22 cellular contexts compared by ENCODE assay signal in genomic region chr1:225597926-225598575, GRCh38. TPM values are rescaled to one million over a fixed set of nuclear protein-coding genes. Genes with fewer than 3 reads are reported as not detected.
DNase-seq lines count a peak whose midpoint lies in the region; ATAC-seq, FAIRE-seq and TF ChIP-seq lines count a peak whose summit lies in the region.
"Had no signal": no experiment of that assay in that cellular context is flagged by ENCODE, and none has a peak within 500 bp of the region (broad histone marks: within the 10 kb centered on the region; RNA-seq: fewer than 3 reads in every experiment).

No MANE protein-coding gene starts in this region.

- H3K27me3 ChIP-seq in PC-3 (ENCODE audit: low read length) (no peaks in the 10 kb centered on the region), endothelial cell of umbilical vein (ENCODE audit: control insufficient read depth in 2 of 2, insufficient read depth in 2 of 2, low read length in 2 of 2) (no peaks in the 10 kb centered on the region)
- H3K27me3 ChIP-seq: BLaER1, ovary, Peyer's patch had no signal

- no peaks in the 10 kb centered on the region for H3K9me2 ChIP-seq in PC-3 (replicated peaks; ENCODE audit: low read length)

- H3K9me3 Mint-ChIP-seq in nephron: peaks cover 11% of the 10 kb centered on the region
- peaks cover 3% of the 10 kb centered on the region for H3K9me3 Mint-ChIP-seq in activated CD8-positive, alpha-beta T cell treated with anti-CD3 and anti-CD28 coated beads for 36 hours
- H3K9me3 Mint-ChIP-seq: T-cell had no signal

- no peak overlapping the region for H3K4me3 ChIP-seq in PC-3 (ENCODE audit: low read length)
- H3K4me3 ChIP-seq in endothelial cell of umbilical vein (replicated peaks in 1 of 3; ENCODE audit: insufficient read depth in 1 of 3, low read depth in 1 of 3, low read length in 3 of 3): no peak overlapping the region
- H3K4me3 ChIP-seq: BLaER1, ovary, Peyer's patch, skin epidermis had no signal

- DNase-seq in EH (ENCODE audit: low read depth) (peak; percentile 56), PC-3 (peak; percentile 45), endothelial cell of umbilical vein (ENCODE audit: low read depth, low spot score) (no peak), SHP77 (lab: John Stamatoyannopoulos, UW) (no peak), NCI-H446 treated with DMSO at 0.1 percent for 48 hours (lab: John Stamatoyannopoulos, UW) (no peak)
- no peak for DNase-seq in NK-92 treated with Interleukin-12 subunit alpha and Interleukin-12 subunit beta, amount 100 ng/mL, for 24 hours (lab: John Stamatoyannopoulos, UW)
- no peak for DNase-seq in activated CD8-positive, alpha-beta T cell treated with anti-CD3 and anti-CD28 coated beads for 36 hours
- DNase-seq: activated B cell treated with CpG ODN at 0.5 μM for 24 hours; DMS153; H9; islet precursor cell; midbrain; NCI-H187 treated with DMSO at 0.1 percent for 48 hours; NCI-H526 treated with DMSO at 0.1 percent for 48 hours; ovary; Peyer's patch; stimulated activated naive CD4-positive, alpha-beta T cell; T-cell had no signal

- H3K27ac ChIP-seq in PC-3 (ENCODE audit: low read length) (no peak overlapping the region), endothelial cell of umbilical vein (ENCODE audit: insufficient read depth, low read depth, low read length) (no peak overlapping the region)
- H3K27ac ChIP-seq: BLaER1, ovary, Peyer's patch, skin epidermis had no signal

- BruUV-seq in PC-3 (replicated peaks; lab: Mats Ljungman, UMichigan) (no TSS peak), endothelial cell of umbilical vein (replicated peaks; lab: Mats Ljungman, UMichigan) (no TSS peak)

- H3K4me2 ChIP-seq in PC-3 (ENCODE audit: low read length) (no peak overlapping the region), endothelial cell of umbilical vein (ENCODE audit: insufficient read depth, low read length) (no peak overlapping the region)
- H3K4me2 ChIP-seq: BLaER1 had no signal

- peaks cover 4% of the 10 kb centered on the region for H3F3A ChIP-seq in PC-3 (ENCODE audit: low read length, unreplicated experiment)

- H3K9ac ChIP-seq in PC-3 (ENCODE audit: low read length) (no peak overlapping the region), endothelial cell of umbilical vein (replicated peaks; ENCODE audit: extremely low read depth, insufficient read depth, low read length) (no peak overlapping the region)
- H3K9ac ChIP-seq: BLaER1 had no signal

- no peaks in the 10 kb centered on the region for H3K9me1 ChIP-seq in endothelial cell of umbilical vein (replicated peaks; ENCODE audit: control insufficient read depth, extremely low read depth, insufficient read depth, low read length)

- no peaks in the 10 kb centered on the region for H3K9me3 ChIP-seq in PC-3 (ENCODE audit: low read length)
- no peaks in the 10 kb centered on the region for H3K9me3 ChIP-seq in endothelial cell of umbilical vein (replicated peaks; ENCODE audit: control insufficient read depth, insufficient read depth, low read length)
- H3K9me3 ChIP-seq: ovary, Peyer's patch had no signal

- no peak overlapping the region for H2AFZ ChIP-seq in PC-3 (ENCODE audit: low read length)
- H2AFZ ChIP-seq in endothelial cell of umbilical vein (ENCODE audit: low read depth, low read length): no peak overlapping the region

- peak overlapping the region; percentile 0 to 56 (median 54) for H3K27ac Mint-ChIP-seq in nephron
- H3K27ac Mint-ChIP-seq in activated CD8-positive, alpha-beta T cell treated with anti-CD3 and anti-CD28 coated beads for 36 hours: no peak overlapping the region
- H3K27ac Mint-ChIP-seq: activated B cell treated with CpG ODN at 0.5 μM for 24 hours, T-cell, type B pancreatic cell had no signal

- no peaks in the 10 kb centered on the region for H3K27me3 Mint-ChIP-seq in nephron (ENCODE audit: low read depth)
- H3K27me3 Mint-ChIP-seq in activated CD8-positive, alpha-beta T cell treated with anti-CD3 and anti-CD28 coated beads for 36 hours: no peaks in the 10 kb centered on the region
- H3K27me3 Mint-ChIP-seq: activated B cell treated with CpG ODN at 0.5 μM for 24 hours, type B pancreatic cell had no signal

- peak; percentile 78 for ATAC-seq in PC-3
- no peak for ATAC-seq in activated CD8-positive, alpha-beta T cell treated with anti-CD3 and anti-CD28 coated beads for 36 hours
- ATAC-seq: T-cell had no signal

- H3K4me3 Mint-ChIP-seq in nephron: no peak overlapping the region
- H3K4me3 Mint-ChIP-seq in activated CD8-positive, alpha-beta T cell treated with anti-CD3 and anti-CD28 coated beads for 36 hours: no peak overlapping the region
- H3K4me3 Mint-ChIP-seq: activated B cell treated with CpG ODN at 0.5 μM for 24 hours, H9, T-cell, type B pancreatic cell had no signal

- no peak for FAIRE-seq in endothelial cell of umbilical vein (lab: Jason Lieb, UNC)

- intact Hi-C loops in PC-3 (cut with micrococcal nuclease) (no loop called here), endothelial cell of umbilical vein (cut with micrococcal nuclease) (no loop called here)
- intact Hi-C loops in activated CD8-positive, alpha-beta T cell treated with anti-CD3 and anti-CD28 coated beads for 36 hours (cut with micrococcal nuclease): no loop called here

- POLR2A ChIA-PET in PC-3 (lab: Charles Lee; ENCODE audit: unreplicated experiment) (interaction anchor here (0.6 kb wide), 2 partner anchors 56 to 170 kb away, joined by 3 to 6 read pairs; no protein-coding TSS in a partner anchor), endothelial cell of umbilical vein (lab: Charles Lee) (no interaction called here)
- POLR2A ChIA-PET in activated CD8-positive, alpha-beta T cell treated with anti-CD3 and anti-CD28 coated beads for 36 hours (lab: Charles Lee): interaction anchor here (0.6 kb wide), 1 partner anchor 180 kb away, joined by 3 read pairs; the partner anchor contains the start of gene SRP9

- peaks cover 40% of the 10 kb centered on the region for H3K36me3 Mint-ChIP-seq in nephron (ENCODE audit: low read depth)
- peaks cover 1% of the 10 kb centered on the region for H3K36me3 Mint-ChIP-seq in activated CD8-positive, alpha-beta T cell treated with anti-CD3 and anti-CD28 coated beads for 36 hours (ENCODE audit: low read depth)
- H3K36me3 Mint-ChIP-seq: T-cell had no signal

- dilution Hi-C loops in endothelial cell of umbilical vein (cut with MboI; ENCODE audit: extremely low pct_ligation_motif_present, low sequenced_read_pairs): no loop called here

- TF ChIP-seq POLR2A in endothelial cell of umbilical vein (IDR thresholded peaks at IDR 0.05; ENCODE audit: low read depth, low read length): no peak

- H3K79me2 ChIP-seq in PC-3 (ENCODE audit: low read length) (peaks cover 93% of the 10 kb centered on the region), endothelial cell of umbilical vein (ENCODE audit: control insufficient read depth, insufficient read depth, low read length) (peaks cover 37% of the 10 kb centered on the region)

- TF ChIP-seq CTCF in PC-3 (conservative IDR thresholded peaks at IDR 0.05; ENCODE audit: low read depth, low read length) (no peak), endothelial cell of umbilical vein (IDR thresholded peaks at IDR 0.05; ENCODE audit: extremely low read depth in 1 of 2, insufficient read depth in 1 of 2, low read depth in 1 of 2, low read length in 2 of 2) (no peak), nephron (IDR thresholded peaks at IDR 0.05; ENCODE audit: unreplicated experiment in 3 of 3) (no peak)
- TF ChIP-seq CTCF in activated CD8-positive, alpha-beta T cell treated with anti-CD3 and anti-CD28 coated beads for 36 hours (IDR thresholded peaks at IDR 0.05): no peak

- H3K36me3 ChIP-seq in PC-3 (ENCODE audit: low read depth, low read length) (0 out of 2 replicates have a peak, but pooled peaks cover 7% of the 10 kb centered on the region), endothelial cell of umbilical vein (ENCODE audit: control insufficient read depth in 2 of 2, extremely low read depth in 1 of 2, insufficient read depth in 2 of 2, low read length in 2 of 2) (no peaks in the 10 kb centered on the region)
- H3K36me3 ChIP-seq: ovary, Peyer's patch had no signal

- peaks cover 55% of the 10 kb centered on the region for H3K4me1 Mint-ChIP-seq in nephron
- no peaks in the 10 kb centered on the region for H3K4me1 Mint-ChIP-seq in activated CD8-positive, alpha-beta T cell treated with anti-CD3 and anti-CD28 coated beads for 36 hours (ENCODE audit: low read depth)
- H3K4me1 Mint-ChIP-seq: activated B cell treated with CpG ODN at 0.5 μM for 24 hours, T-cell had no signal

- CTCF ChIA-PET in PC-3 (lab: Charles Lee) (interaction anchor here (0.6 kb wide), 1 partner anchor 174 kb away, joined by 5 read pairs; no protein-coding TSS in a partner anchor), endothelial cell of umbilical vein (lab: Charles Lee) (no interaction called here)
- CTCF ChIA-PET in activated CD8-positive, alpha-beta T cell treated with anti-CD3 and anti-CD28 coated beads for 36 hours (lab: Charles Lee): no interaction called here

- H4K20me1 ChIP-seq in PC-3 (ENCODE audit: low read length): peaks cover 6% of the 10 kb centered on the region; the same call in 1 of the 2 replicates
- H4K20me1 ChIP-seq in endothelial cell of umbilical vein (replicated peaks; ENCODE audit: control insufficient read depth, extremely low read depth, insufficient read depth, low read length): no peaks in the 10 kb centered on the region

- H3K4me1 ChIP-seq in PC-3 (ENCODE audit: insufficient read depth, low read length) (peaks cover 13% of the 10 kb centered on the region), endothelial cell of umbilical vein (ENCODE audit: control insufficient read depth, extremely low read depth, insufficient read depth, low read length) (peaks cover 14% of the 10 kb centered on the region)
- H3K4me1 ChIP-seq: BLaER1 had no signal

TF ChIP-seq in endothelial cell of umbilical vein, 7 proteins besides CTCF, POLR2A, EP300 and RAD21:
- TF ChIP-seq GATA2 (IDR thresholded peaks at IDR 0.05; ENCODE audit: insufficient read depth, insufficient read length, low read depth, low read length) (no peak), FOS (IDR thresholded peaks at IDR 0.05; ENCODE audit: borderline replicate concordance, insufficient read depth, low read length) (peak; percentile 5)
TF ChIP-seq in endothelial cell of umbilical vein: peak in this region for 1.

RNA-seq across cellular contexts. Expression of gene ENAH, which starts 54.9 kb away (rescaled TPM):
- total RNA-seq in PC-3 (2014; rRNA removed) (96.6 and 101 TPM in 2 replicates), endothelial cell of umbilical vein (80.3 and 95.6 TPM in 2 replicates)
- polyA plus RNA-seq in endothelial cell of umbilical vein: 14.8 and 19.9 TPM in 2 replicates
- polyA plus RNA-seq in endothelial cell of umbilical vein (2011; cell fraction: cytosol; rRNA removed): 39.1 and 49.2 TPM in 2 replicates
- polyA plus RNA-seq in endothelial cell of umbilical vein (2011; cell fraction: nucleus; rRNA removed): 53.5 and 71.8 TPM in 2 replicates
- polyA plus RNA-seq in endothelial cell of umbilical vein (2012): 45.7 and 69.3 TPM in 2 replicates
- polyA minus RNA-seq in endothelial cell of umbilical vein: 74.8 and 89.2 TPM in 2 replicates
- 20.8 TPM for polyA minus RNA-seq in endothelial cell of umbilical vein (2011; cell fraction: cytosol; rRNA and poly(A)+ RNA removed)
- polyA minus RNA-seq in endothelial cell of umbilical vein (2011; cell fraction: nucleus; rRNA and poly(A)+ RNA removed): 64.3 and 82.0 TPM in 2 replicates
- under 1 TPM; 0.51 to 0.65 TPM for total RNA-seq in activated CD8-positive, alpha-beta T cell treated with anti-CD3 and anti-CD28 coated beads for 36 hours

Comparison
In these comparisons a context has a peak if more than half of its experiments do, and no peak if none do; other contexts are left out.
1. DNase-seq: peak in EH (single experiment) and PC-3 (single experiment); none in endothelial cell of umbilical vein (single experiment), SHP77 (0 of 2), NCI-H446 treated with DMSO at 0.1 percent for 48 hours (single experiment), NK-92 treated with Interleukin-12 subunit alpha and Interleukin-12 subunit beta, amount 100 ng/mL, for 24 hours (single experiment) and activated CD8-positive, alpha-beta T cell treated with anti-CD3 and anti-CD28 coated beads for 36 hours (single experiment).
2. RNA of gene ENAH, which starts 54.9 kb away (total RNA-seq): 96.6 to 101 TPM in PC-3 and 80.3 to 95.6 TPM in endothelial cell of umbilical vein; 0.51 to 0.65 TPM in activated CD8-positive, alpha-beta T cell treated with anti-CD3 and anti-CD28 coated beads for 36 hours; every median in the first group is over 10 times any median in the second.